ENCODE assay signal across 16 cellular contexts in the genomic region with DNA sequence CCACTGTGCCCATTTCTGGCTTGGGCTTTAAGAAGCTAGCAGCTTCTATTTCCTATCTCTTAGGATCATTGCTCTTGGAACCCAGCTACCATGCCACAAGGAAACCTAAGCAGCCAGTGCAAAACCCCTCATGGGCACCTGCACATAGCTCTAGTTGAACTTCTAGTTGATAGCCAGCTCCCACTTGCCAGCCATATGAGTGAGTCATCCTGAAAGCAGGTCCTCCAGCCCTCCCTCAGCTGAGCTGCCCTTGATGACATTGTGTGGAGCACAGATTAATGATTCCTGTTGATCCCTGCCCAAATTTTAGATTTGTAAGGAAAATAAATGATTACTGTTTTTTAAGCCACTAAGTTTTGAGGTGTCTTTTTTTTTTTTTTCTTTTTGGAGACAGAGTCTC.
"Had no signal": no experiment of that assay in that cellular context is flagged by ENCODE, and none has a peak within 500 bp of the region (broad histone marks: within the 10 kb centered on the region; RNA-seq: fewer than 3 reads in every experiment).

No MANE protein-coding gene starts in this region.

- DNase-seq: activated CD4-positive, alpha-beta T cell treated with anti-CD3 and anti-CD28 coated beads, Interleukin-2, amount 50 U/mL, for 1 hour; activated CD8-positive, alpha-beta memory T cell treated with anti-CD3 and anti-CD28 coated beads for 24 hours; activated naive CD8-positive, alpha-beta T cell treated with anti-CD3 and anti-CD28 coated beads, Interleukin-2, amount 10 ng/mL, durations not matched to agents 7 days and 5 days; aorta; dermis blood vessel endothelial cell; mesendoderm; nucleus accumbens; right cardiac atrium; stimulated activated CD4-positive, alpha-beta T cell treated with anti-CD3 and anti-CD28 coated beads, Interleukin-4, amount 100 ng/mL, for 4 hours; stimulated activated CD8-positive, alpha-beta memory T cell treated with anti-CD3 and anti-CD28 coated beads, Interleukin-4, amount 100 ng/mL, for 48 hours; stimulated activated naive CD8-positive, alpha-beta T cell treated with anti-CD3 and anti-CD28 coated beads, Interleukin-15, Interleukin-2, amounts not matched to agents 100 U/mL and 50 U/mL, for 24 hours; transverse colon had no signal

- H3K4me2 ChIP-seq: smooth muscle cell had no signal

- H3K4me3 ChIP-seq: smooth muscle cell, transverse colon had no signal

- H3K36me3 ChIP-seq: transverse colon had no signal

- H3K27me3 ChIP-seq: transverse colon had no signal

- FAIRE-seq: bronchial epithelial cell, keratinocyte had no signal

- H3K27ac ChIP-seq: epithelial cell of prostate, transverse colon had no signal

- H3K4me1 ChIP-seq: transverse colon had no signal
